ENCODE assay signal across 2 cellular contexts in genomic region chr7:131827421-131827820, GRCh38.
TF ChIP-seq lines count a peak whose summit lies in the region.

No MANE protein-coding gene starts in this region.

TF ChIP-seq in SK-N-SH treated with all-trans-retinoic acid at 6 μM for 48 hours, 23 proteins besides CTCF, POLR2A, EP300 and RAD21 (continued from another document):
- TF ChIP-seq ZNF8 (CRISPR knock-in tag; IDR thresholded peaks at IDR 0.05) (no peak), ZC3H10 (CRISPR knock-in tag; IDR thresholded peaks at IDR 0.05) (no peak)

TF ChIP-seq in SK-N-SH, 30 proteins besides CTCF, POLR2A, EP300 and RAD21 (continued from another document):
- TF ChIP-seq REST (IDR thresholded peaks at IDR 0.05; ENCODE audit: low read depth, low read length) (no peak), MEF2A (IDR thresholded peaks at IDR 0.05; ENCODE audit: borderline replicate concordance, low read depth) (no peak), RFX5 (IDR thresholded peaks at IDR 0.05; ENCODE audit: low read length) (no peak), ELF1 (IDR thresholded peaks at IDR 0.05) (no peak), MAX (IDR thresholded peaks at IDR 0.05; ENCODE audit: low read depth) (no peak), MXI1 (IDR thresholded peaks at IDR 0.05; ENCODE audit: low read depth, low read length) (no peak), TEAD4 (IDR thresholded peaks at IDR 0.05; ENCODE audit: borderline replicate concordance, insufficient read depth) (no peak), CHD2 (IDR thresholded peaks at IDR 0.05; ENCODE audit: low read length, partially characterized antibody) (no peak), SMC3 (IDR thresholded peaks at IDR 0.05; ENCODE audit: low read depth, low read length) (no peak), TAF1 (IDR thresholded peaks at IDR 0.05; ENCODE audit: borderline replicate concordance, low read depth, low read length) (no peak), ZBTB33 (IDR thresholded peaks at IDR 0.05; ENCODE audit: borderline replicate concordance, low read depth) (no peak), POLR2AphosphoS5 (IDR thresholded peaks at IDR 0.05; ENCODE audit: low read depth, low read length) (no peak), EZH2phosphoT487 (IDR thresholded peaks at IDR 0.05; ENCODE audit: borderline replicate concordance, low read depth) (no peak), RCOR1 (IDR thresholded peaks at IDR 0.05; ENCODE audit: low read length) (no peak)
